In the genomic region with DNA sequence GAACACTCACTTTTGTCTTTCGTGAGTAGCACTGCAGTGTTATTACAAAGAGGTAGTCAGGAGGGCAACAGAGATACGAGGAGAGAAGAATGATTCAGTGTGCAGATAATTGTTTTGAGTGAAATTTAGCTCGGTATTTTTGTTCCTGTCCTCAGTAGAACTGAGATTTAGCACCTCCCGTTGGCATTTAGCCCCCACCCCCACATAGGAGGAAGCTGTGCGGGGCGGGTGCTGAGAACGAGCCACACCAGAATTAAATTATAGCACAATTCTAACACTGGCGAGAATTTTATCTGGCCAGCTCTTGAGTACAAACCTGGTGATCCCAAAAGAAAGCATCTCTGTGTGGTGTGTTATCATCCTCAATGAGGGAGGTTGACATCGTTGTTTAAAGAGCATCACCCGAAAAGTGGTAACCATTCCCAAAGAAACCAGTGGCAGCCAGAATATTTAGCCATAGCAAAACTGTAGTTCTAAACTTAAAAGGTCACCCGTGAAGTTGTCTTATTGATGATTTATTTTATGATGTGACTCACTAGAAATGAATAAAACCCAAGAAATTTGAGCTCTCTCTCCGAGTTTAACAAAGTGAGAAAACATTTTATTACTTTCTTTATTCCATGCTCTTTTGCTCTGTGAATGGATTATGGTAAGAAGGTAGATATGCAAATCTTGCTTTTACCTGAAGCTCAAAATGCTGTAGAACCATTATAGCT, we compare ENCODE assay signal across 12 cellular contexts.
"Had no signal": no experiment of that assay in that cellular context is flagged by ENCODE, and none has a peak within 500 bp of the region (broad histone marks: within the 10 kb centered on the region; RNA-seq: fewer than 3 reads in every experiment).

No MANE protein-coding gene starts in this region.

- H3K27me3 ChIP-seq: heart right ventricle, uterus had no signal

- H3K4me3 Mint-ChIP-seq: activated naive CD8-positive, alpha-beta T cell; nephron had no signal

- H3K27ac ChIP-seq: heart right ventricle, uterus had no signal

- H3K4me3 ChIP-seq: uterus had no signal

- H3K4me1 ChIP-seq: heart right ventricle, uterus had no signal

- H3K27ac Mint-ChIP-seq: activated naive CD8-positive, alpha-beta T cell; nephron had no signal

- H3K27me3 Mint-ChIP-seq: activated naive CD8-positive, alpha-beta T cell had no signal

- H3K9me3 Mint-ChIP-seq: nephron had no signal

- H3K9me3 ChIP-seq: heart right ventricle, uterus had no signal

- ATAC-seq: left lobe of liver had no signal

- DNase-seq: activated CD4-positive, alpha-beta T cell treated with anti-CD3 and anti-CD28 coated beads, Interleukin-2, amount 50 U/mL, for 4 hours; activated CD4-positive, CD25-positive, alpha-beta regulatory T cell treated with anti-CD3 and anti-CD28 coated beads, Interleukin-2, amount 50 U/mL, for 72 hours; activated effector memory CD4-positive, alpha-beta T cell treated with Interleukin-2 at 50 U/mL for 16 hours; activated T-cell treated with anti-CD3 and anti-CD28 coated beads, Interleukin-2, amount 50 U/mL, for 1 hour; aorta; heart right ventricle; islet precursor cell; small intestine; uterus had no signal

- H3K36me3 ChIP-seq: heart right ventricle, uterus had no signal
